11 cellular contexts compared by ENCODE assay signal in the genomic region with DNA sequence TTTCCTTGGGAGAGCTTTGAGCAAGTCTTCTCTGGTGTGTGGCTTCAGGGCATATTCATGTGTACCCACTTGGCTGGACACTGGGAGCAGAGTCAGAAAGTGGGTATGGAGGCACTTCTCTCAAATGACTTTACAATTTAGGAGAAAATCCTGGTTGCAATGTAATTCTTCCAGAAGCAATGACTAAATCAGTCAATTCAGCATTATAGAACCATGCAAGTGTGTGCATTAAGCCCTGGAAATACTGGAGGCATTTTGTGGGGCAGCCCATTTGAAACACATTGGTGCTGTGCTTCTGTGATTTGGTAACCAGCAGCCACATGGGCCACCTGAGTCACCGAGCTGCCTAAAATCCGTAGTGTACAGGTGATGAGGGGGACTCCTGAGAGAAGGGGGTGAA.
"Had no signal": no experiment of that assay in that cellular context is flagged by ENCODE, and none has a peak within 500 bp of the region (broad histone marks: within the 10 kb centered on the region; RNA-seq: fewer than 3 reads in every experiment).

No MANE protein-coding gene starts in this region.

- H3K9ac ChIP-seq: GM23248 had no signal

- H3K4me1 ChIP-seq: HAP-1 had no signal

- ATAC-seq: GM23338, HCT116 had no signal

- FAIRE-seq: H1, H54 had no signal

- H3K27ac ChIP-seq: GM23248 had no signal

- H3K4me2 ChIP-seq: GM23338 had no signal

- DNase-seq: GM23248, GOT3, H7, H9, HCEC 1CT, HFFc6 had no signal

- H3K9me3 ChIP-seq: HAP-1 had no signal

- H2AFZ ChIP-seq: GM23248, GM23338 had no signal

- H3K4me3 ChIP-seq: GM23248, GM23338, HAP-1 had no signal

- H3K36me3 ChIP-seq: HAP-1 had no signal
